Comparison of ENCODE assay signal across 7 cellular contexts in genomic region chr3:40505599-40506462, GRCh38. TPM values are rescaled to one million over a fixed set of nuclear protein-coding genes. Genes with fewer than 3 reads are reported as not detected.
DNase-seq lines count a peak whose midpoint lies in the region; ATAC-seq and FAIRE-seq lines count a peak whose summit lies in the region.

Gene ZNF620 (plus strand): TSS chr3:40506039. CDS start chr3:40506353, 314 bp downstream.

- DNase-seq in GM18507 (ENCODE audit: extremely low spot score, insufficient read length, low read depth) (peak; percentile 32), NCI-H2196 (lab: John Stamatoyannopoulos, UW; ENCODE audit: unreplicated experiment) (peak; percentile 79), left lobe of liver (ENCODE audit: low spot score) (peak; percentile 84)
- peak; percentile 39 to 43 for DNase-seq in activated CD4-positive, alpha-beta T cell treated with anti-CD3 and anti-CD28 coated beads for 24 hours (ENCODE audit: low read depth in 2 of 2)
- peak; percentile 56 to 72 for DNase-seq in stimulated activated CD4-positive, alpha-beta T cell treated with anti-CD3 and anti-CD28 coated beads, Interleukin-2, amount 100 ng/mL, for 24 hours

- ATAC-seq in HG02970 (IDR thresholded peaks at IDR 0.05; ENCODE audit: low FRiP score, unreplicated experiment): peak; percentile 69
- ATAC-seq in left lobe of liver: peak; percentile 96

- H3K27ac ChIP-seq in cingulate gyrus (ENCODE audit: low read depth, low read length): peak within 1 kb of the TSS; percentile 62

- FAIRE-seq in GM18507 (lab: Jason Lieb, UNC): peak; percentile 79

RNA-seq across cellular contexts. Expression of gene ZNF620, which starts in this region (rescaled TPM):
- 1.0 TPM for total RNA-seq in left lobe of liver

Comparison
In these comparisons a context has a peak if more than half of its experiments do, and no peak if none do; other contexts are left out.
1. Peak in every context shown above with its lines: DNase-seq, ATAC-seq and H3K27ac ChIP-seq.
2. DNase-seq: peak in every context shown above with its lines; median percentile 84 in left lobe of liver; 79 in NCI-H2196; 64 in stimulated activated CD4-positive, alpha-beta T cell treated with anti-CD3 and anti-CD28 coated beads, Interleukin-2, amount 100 ng/mL, for 24 hours; 41 in activated CD4-positive, alpha-beta T cell treated with anti-CD3 and anti-CD28 coated beads for 24 hours; 32 in GM18507.